Comparison of ENCODE assay signal across 1 cellular context in genomic region chr4:109937352-109937751, GRCh38. TPM values are rescaled to one million over a fixed set of nuclear protein-coding genes. Genes with fewer than 3 reads are reported as not detected.
"Had no signal": no experiment of that assay in that cellular context is flagged by ENCODE, and none has a peak within 500 bp of the region (broad histone marks: within the 10 kb centered on the region; RNA-seq: fewer than 3 reads in every experiment).

No MANE protein-coding gene starts in this region.

RNA-seq across cellular contexts. Expression of gene EGF, which starts 24.7 kb away (rescaled TPM):
- total RNA-seq: OCI-LY7 had no signal
